ENCODE assay signal across 8 cellular contexts in genomic region chr20:16434087-16434664, GRCh38.
DNase-seq lines count a peak whose midpoint lies in the region; ATAC-seq and TF ChIP-seq lines count a peak whose summit lies in the region.

No MANE protein-coding gene starts in this region.

- no peaks in the 10 kb centered on the region for H3K9me3 ChIP-seq in OCI-LY7 (ENCODE audit: low read length)
- H3K9me3 ChIP-seq in right cardiac atrium (ENCODE audit: control insufficient read depth, low read length): no peaks in the 10 kb centered on the region

- peak; percentile 13 for DNase-seq in NCI-H1694 treated with DMSO at 0.1 percent for 48 hours (lab: John Stamatoyannopoulos, UW)
- DNase-seq in NCI-H1694 (lab: John Stamatoyannopoulos, UW): no peak
- peak; percentile 66 for DNase-seq in OCI-LY7 (ENCODE audit: low spot score)
- DNase-seq in activated naive CD4-positive, alpha-beta T cell treated with Interleukin-2 at 50 U/mL for 16 hours: peak; percentile 48
- DNase-seq in right cardiac atrium: peak; percentile 48 to 80 (median 69)
- peak; percentile 12 to 35 for DNase-seq in stimulated activated CD4-positive, alpha-beta T cell treated with anti-CD3 and anti-CD28 coated beads, Interleukin-15, amount 100 ng/mL, for 48 hours (ENCODE audit: low read depth in 2 of 2)
- DNase-seq in NCI-H1105 (lab: John Stamatoyannopoulos, UW): no peak

- H3K27me3 ChIP-seq in right cardiac atrium (ENCODE audit: control insufficient read depth, insufficient read depth): no peaks in the 10 kb centered on the region

- no peaks in the 10 kb centered on the region for H3K36me3 ChIP-seq in OCI-LY7 (ENCODE audit: insufficient read depth, low read length)

- BruUV-seq in OCI-LY7 (replicated peaks; lab: Mats Ljungman, UMichigan): no TSS peak

- CTCF ChIA-PET in OCI-LY7 (lab: Charles Lee; ENCODE audit: unreplicated experiment): interaction anchor here (0.5 kb wide), 1 partner anchor 146 kb away, joined by 3 read pairs; no protein-coding TSS in a partner anchor

- no peaks in the 10 kb centered on the region for H3K9me2 ChIP-seq in OCI-LY7 (ENCODE audit: insufficient read depth, low read length)

- H3K4me3 ChIP-seq in OCI-LY7 (ENCODE audit: low read depth, low read length, poor library complexity, severe bottlenecking): no peak overlapping the region
- no peak overlapping the region for H3K4me3 ChIP-seq in right cardiac atrium (ENCODE audit: low read length)

- H3K4me1 ChIP-seq in OCI-LY7 (ENCODE audit: insufficient read depth, low read length, poor library complexity, severe bottlenecking) (no peaks in the 10 kb centered on the region), right cardiac atrium (ENCODE audit: control insufficient read depth, insufficient read depth, low read length) (no peaks in the 10 kb centered on the region)

- 70% methylated on average over 10 of the region's 10 CpGs for WGBS in right cardiac atrium

- no peak overlapping the region for H3K27ac ChIP-seq in OCI-LY7 (ENCODE audit: low read depth, low read length, poor library complexity, severe bottlenecking)
- H3K27ac ChIP-seq in right cardiac atrium (ENCODE audit: low read length): no peak overlapping the region

- H4K20me1 ChIP-seq in OCI-LY7 (ENCODE audit: insufficient read depth, low read length): no peaks in the 10 kb centered on the region

- H3K4me2 ChIP-seq in OCI-LY7 (ENCODE audit: low read length): no peak overlapping the region

- ATAC-seq in HG02885 (IDR thresholded peaks at IDR 0.05; ENCODE audit: poor library complexity, unreplicated experiment): peak; percentile 95
- peak in 1 of 2 donors; percentile 37 for ATAC-seq in right cardiac atrium

- POLR2A ChIA-PET in OCI-LY7 (lab: Charles Lee): interaction anchor here (1.3 kb wide), 1 partner anchor 14 kb away, joined by 3 read pairs; no protein-coding TSS in a partner anchor

- intact Hi-C loops in OCI-LY7 (cut with micrococcal nuclease; ENCODE audit: unreplicated experiment) (no loop called here), right cardiac atrium (cut with DNase I) (no loop called here)

- no peak overlapping the region for H2AFZ ChIP-seq in OCI-LY7 (ENCODE audit: low read length)

- no peaks in the 10 kb centered on the region for H3K79me2 ChIP-seq in OCI-LY7 (ENCODE audit: insufficient read depth, low read depth, low read length)

- peak; percentile 87 for TF ChIP-seq CTCF in OCI-LY7 (conservative IDR thresholded peaks at IDR 0.05; ENCODE audit: low read length)

Comparison
In these comparisons a context has a peak if more than half of its experiments do, and no peak if none do; other contexts are left out.
1. DNase-seq: peak in NCI-H1694 treated with DMSO at 0.1 percent for 48 hours (single experiment), OCI-LY7 (single experiment), activated naive CD4-positive, alpha-beta T cell treated with Interleukin-2 at 50 U/mL for 16 hours (single experiment), right cardiac atrium (3 of 3) and stimulated activated CD4-positive, alpha-beta T cell treated with anti-CD3 and anti-CD28 coated beads, Interleukin-15, amount 100 ng/mL, for 48 hours (2 of 2); none in NCI-H1694 (single experiment) and NCI-H1105 (single experiment).